Comparison of ENCODE assay signal across 8 cellular contexts in the genomic region with DNA sequence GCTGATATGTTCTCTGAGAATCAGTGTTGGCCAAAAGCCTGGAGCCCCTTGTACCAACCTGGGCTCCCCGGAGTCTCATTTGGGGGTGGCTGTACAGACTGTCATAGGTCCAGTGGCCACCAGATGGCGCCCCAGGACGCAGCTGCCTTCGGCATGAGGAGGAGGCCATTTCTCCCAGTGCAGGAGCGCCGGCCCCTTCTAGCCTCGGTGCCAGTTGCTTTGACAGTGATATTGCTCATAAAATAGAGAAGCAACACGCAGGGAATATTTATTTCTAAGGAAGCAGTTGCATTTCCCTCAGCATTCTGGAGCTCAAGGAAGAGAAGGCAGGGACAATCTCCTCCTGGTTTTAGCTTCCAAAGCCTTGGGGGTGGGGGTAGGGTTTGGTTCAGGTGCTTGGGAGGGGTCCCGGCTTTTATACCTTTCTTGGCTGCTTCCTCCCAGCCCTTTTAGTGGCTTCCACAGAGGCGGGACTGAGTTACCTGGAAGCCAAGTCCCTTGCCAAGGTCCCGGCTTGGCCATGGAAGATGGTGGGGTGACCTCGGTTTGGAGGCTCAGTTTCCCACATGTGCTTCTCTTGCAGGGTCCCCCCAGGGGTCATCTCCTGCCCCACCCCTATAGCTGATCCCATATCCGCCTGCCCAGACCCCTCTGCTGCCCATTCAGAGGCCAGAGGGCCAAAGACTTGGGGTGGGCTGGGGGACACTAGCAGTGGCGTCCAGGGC.
DNase-seq lines count a peak whose midpoint lies in the region; FAIRE-seq and TF ChIP-seq lines count a peak whose summit lies in the region.

No MANE protein-coding gene starts in this region.

- H3K36me3 Mint-ChIP-seq in endodermal cell (ENCODE audit: low read depth) (no peaks in the 10 kb centered on the region), mesothelial cell of epicardium (peaks cover 4% of the 10 kb centered on the region)

- H3K9me3 Mint-ChIP-seq in endodermal cell (no peaks in the 10 kb centered on the region), mesothelial cell of epicardium (no peaks in the 10 kb centered on the region)

- no peak overlapping the region for H3K27ac Mint-ChIP-seq in endodermal cell
- no peak overlapping the region for H3K27ac Mint-ChIP-seq in mesothelial cell of epicardium

- peaks cover 11% of the 10 kb centered on the region for H3K4me1 Mint-ChIP-seq in endodermal cell
- peaks cover 16% of the 10 kb centered on the region for H3K4me1 Mint-ChIP-seq in mesothelial cell of epicardium

- H3K9ac ChIP-seq in endodermal cell (ENCODE audit: extremely low read depth, low read length, poor library complexity, severe bottlenecking): no peak overlapping the region

- no peaks in the 10 kb centered on the region for H3K4me1 ChIP-seq in endodermal cell (ENCODE audit: control insufficient read depth, insufficient read depth, low read length)

- DNase-seq in AG20443 (ENCODE audit: low spot score) (peak; percentile 94), GM19239 (ENCODE audit: insufficient read length, low spot score) (peak; percentile 92), HUDEP-2 (lab: John Stamatoyannopoulos, UW; ENCODE audit: unreplicated experiment in 76 of 76) (peak in 68 of 76 experiments; percentile 10 to 89 (median 65)), NK-92 (lab: John Stamatoyannopoulos, UW; ENCODE audit: unreplicated experiment) (peak; percentile 41), endodermal cell (peak; percentile 98), mesothelial cell of epicardium (ENCODE audit: low spot score in 2 of 2, unreplicated experiment in 2 of 2) (peak; percentile 88 to 97)
- peak; percentile 67 to 73 for DNase-seq in activated CD8-positive, alpha-beta memory T cell treated with anti-CD3 and anti-CD28 coated beads for 4 hours (ENCODE audit: low read depth in 2 of 2)
- DNase-seq in stimulated activated CD8-positive, alpha-beta memory T cell treated with anti-CD3 and anti-CD28 coated beads, Interleukin-2, amount 100 ng/mL, for 1 hour (ENCODE audit: low read depth in 2 of 2): peak; percentile 79 to 81

- H3K4me3 ChIP-seq in endodermal cell (ENCODE audit: low read length): no peak overlapping the region

- no peaks in the 10 kb centered on the region for H3K27me3 ChIP-seq in endodermal cell (ENCODE audit: control insufficient read depth, insufficient read depth, low read length, poor library complexity, severe bottlenecking)

- H3K27ac ChIP-seq in endodermal cell (ENCODE audit: low read depth, low read length): no peak overlapping the region

- peak; percentile 85 for FAIRE-seq in GM19239 (lab: Jason Lieb, UNC)

- no peak overlapping the region for H3K4me3 Mint-ChIP-seq in endodermal cell
- no peak overlapping the region for H3K4me3 Mint-ChIP-seq in mesothelial cell of epicardium

- H3K9me3 ChIP-seq in endodermal cell (ENCODE audit: control insufficient read depth, low read length): no peaks in the 10 kb centered on the region

- 23 to 46% methylated on average over 10 to 14 of the region's 14 CpGs for WGBS in endodermal cell (ENCODE audit: insufficient coverage in 1 of 2, insufficient read length in 1 of 2), 2 experiments

- no peaks in the 10 kb centered on the region for H3K36me3 ChIP-seq in endodermal cell (ENCODE audit: control insufficient read depth, insufficient read depth, low read length)

- H3K27me3 Mint-ChIP-seq in endodermal cell (ENCODE audit: insufficient read depth) (no peaks in the 10 kb centered on the region), mesothelial cell of epicardium (ENCODE audit: low read depth) (no peaks in the 10 kb centered on the region)

- TF ChIP-seq CTCF in endodermal cell (conservative IDR thresholded peaks at IDR 0.05) (peak; percentile 98), mesothelial cell of epicardium (IDR thresholded peaks at IDR 0.05; ENCODE audit: unreplicated experiment) (peak; percentile 96)

Comparison
In these comparisons a context has a peak if more than half of its experiments do, and no peak if none do; other contexts are left out.
1. DNase-seq: peak in every context shown above with its lines; median percentile 98 in endodermal cell; 94 in AG20443; 92 in mesothelial cell of epicardium; 92 in GM19239; 80 in stimulated activated CD8-positive, alpha-beta memory T cell treated with anti-CD3 and anti-CD28 coated beads, Interleukin-2, amount 100 ng/mL, for 1 hour; 70 in activated CD8-positive, alpha-beta memory T cell treated with anti-CD3 and anti-CD28 coated beads for 4 hours; 65 in HUDEP-2; 41 in NK-92.